In genomic region chr12:55706840-55707671, GRCh38 we compare ENCODE assay signal across 6 cellular contexts. TPM values are rescaled to one million over a fixed set of nuclear protein-coding genes. Genes with fewer than 3 reads are reported as not detected.
DNase-seq lines count a peak whose midpoint lies in the region; ATAC-seq and TF ChIP-seq lines count a peak whose summit lies in the region.

No MANE protein-coding gene starts in this region.

- H3K27me3 ChIP-seq in skeletal muscle satellite cell (ENCODE audit: control insufficient read depth, insufficient read depth, low read length): no peaks in the 10 kb centered on the region

- DNase-seq in NCI-H2227 (lab: John Stamatoyannopoulos, UW; ENCODE audit: unreplicated experiment): peak; percentile 47
- DNase-seq in NCI-H2227 treated with DMSO at 0.1 percent for 48 hours (lab: John Stamatoyannopoulos, UW): no peak
- DNase-seq in epithelial cell of proximal tubule (ENCODE audit: low read depth): no peak
- DNase-seq in COLO829 (ENCODE audit: low spot score): no peak

- no peaks in the 10 kb centered on the region for H3K9me3 ChIP-seq in skeletal muscle satellite cell (replicated peaks; ENCODE audit: low read length)

- H3K9ac ChIP-seq in skeletal muscle satellite cell (ENCODE audit: low read depth, low read length): peak overlapping the region; percentile 52

- peak overlapping the region; percentile 92 for H3K4me2 ChIP-seq in skeletal muscle satellite cell (ENCODE audit: low read length)

- no peak for ATAC-seq in HG03025 (IDR thresholded peaks at IDR 0.05; ENCODE audit: low FRiP score, unreplicated experiment)

- no peaks in the 10 kb centered on the region for H3K36me3 ChIP-seq in skeletal muscle satellite cell (ENCODE audit: insufficient read depth, low read length)

- H3K4me3 ChIP-seq in epithelial cell of proximal tubule (ENCODE audit: low read depth, low read length): peak overlapping the region; percentile 57
- peak overlapping the region; percentile 84 for H3K4me3 ChIP-seq in skeletal muscle satellite cell (ENCODE audit: low read length)

- no peak for TF ChIP-seq CTCF in epithelial cell of proximal tubule (conservative IDR thresholded peaks at IDR 0.05; ENCODE audit: low read depth, low read length)

- H3K4me1 ChIP-seq in skeletal muscle satellite cell (ENCODE audit: control insufficient read depth, insufficient read depth, low read length): peaks cover 53% of the 10 kb centered on the region

RNA-seq across cellular contexts. Expression of gene ITGA7, which starts 0.6 kb away (rescaled TPM):
- total RNA-seq in epithelial cell of proximal tubule: 3.8 and 7.7 TPM in 2 replicates
- total RNA-seq in skeletal muscle satellite cell (2012; rRNA removed): 12.4 and 32.1 TPM in 2 replicates

RNA-seq across cellular contexts. Expression of gene BLOC1S1, which starts 8.8 kb away (rescaled TPM):
- total RNA-seq in epithelial cell of proximal tubule: 157 and 187 TPM in 2 replicates
- total RNA-seq in skeletal muscle satellite cell (2012; rRNA removed): 36.0 and 65.9 TPM in 2 replicates

RNA-seq across cellular contexts. Expression of gene RDH5, which starts 13.1 kb away (rescaled TPM):
- 2.3 and 2.5 TPM in 2 replicates for total RNA-seq in epithelial cell of proximal tubule
- total RNA-seq in skeletal muscle satellite cell (2012; rRNA removed): 51.0 and 63.1 TPM in 2 replicates

RNA-seq across cellular contexts. Expression of gene CD63, which starts 21.8 kb away (rescaled TPM):
- total RNA-seq in epithelial cell of proximal tubule: 758 and 1,095 TPM in 2 replicates
- total RNA-seq in skeletal muscle satellite cell (2012; rRNA removed): 1,390 and 1,764 TPM in 2 replicates

RNA-seq across cellular contexts. Expression of gene GDF11, which starts 35.9 kb away (rescaled TPM):
- 2.8 and 8.5 TPM in 2 replicates for total RNA-seq in epithelial cell of proximal tubule
- 3.3 and 3.7 TPM in 2 replicates for total RNA-seq in skeletal muscle satellite cell (2012; rRNA removed)
